15 cellular contexts compared by ENCODE assay signal in the genomic region with DNA sequence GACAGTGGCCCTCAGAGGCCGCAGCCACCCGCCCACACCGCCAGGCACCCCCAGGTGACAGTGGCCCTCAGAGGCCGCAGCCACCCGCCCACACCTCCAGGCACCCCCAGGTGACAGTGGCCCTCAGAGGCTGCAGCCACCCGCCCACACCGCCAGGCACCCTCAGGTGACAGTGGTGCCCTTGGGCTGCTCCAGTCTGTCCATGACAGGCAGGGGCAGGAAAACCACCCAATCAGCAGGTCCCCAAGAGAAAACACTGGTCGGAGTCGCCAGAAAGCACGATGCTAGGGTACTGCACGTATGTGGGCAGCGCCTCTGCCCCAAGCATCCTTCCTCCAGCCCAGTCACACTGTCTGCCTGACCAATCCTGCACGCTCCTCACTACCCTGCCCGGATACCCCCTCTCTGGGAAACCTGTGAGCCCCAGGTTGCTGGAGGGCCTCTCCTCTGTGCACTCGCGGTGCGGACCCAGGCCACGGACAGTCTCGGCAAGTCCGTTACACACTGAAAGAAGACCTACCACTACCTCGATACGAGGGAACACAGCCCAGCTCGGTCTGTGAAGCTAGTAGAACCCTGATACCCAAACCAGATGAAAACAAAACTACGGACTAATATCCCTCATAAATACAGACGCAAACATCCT. TPM values are rescaled to one million over a fixed set of nuclear protein-coding genes. Genes with fewer than 3 reads are reported as not detected.
"Had no signal": no experiment of that assay in that cellular context is flagged by ENCODE, and none has a peak within 500 bp of the region (broad histone marks: within the 10 kb centered on the region; RNA-seq: fewer than 3 reads in every experiment).

No MANE protein-coding gene starts in this region.

- DNase-seq: activated CD4-positive, alpha-beta T cell treated with anti-CD3 and anti-CD28 coated beads for 48 hours; activated naive CD4-positive, alpha-beta T cell treated with anti-CD3 and anti-CD28 coated beads, Interleukin-2, amount 50 U/mL, for 16 hours; activated T-cell treated with anti-CD3 and anti-CD28 coated beads for 4 hours; erythroblast; stimulated activated naive B cell treated with anti-CD40 and anti-IgM and Interleukin-4, amounts not matched to agents 10 μg/mL and 1 μg/mL and 100 μg/mL, for 72 hours; trophoblast cell had no signal

- H3K4me3 Mint-ChIP-seq: dendritic cell treated with granulocyte-macrophage colony-stimulating factor and Interleukin-4, amounts not matched to agents 40 ng/mL and 50 ng/mL, for 4 days; memory B cell; stimulated activated naive B cell treated with anti-CD40 and anti-IgM and Interleukin-4, amounts not matched to agents 10 μg/mL and 1 μg/mL and 100 μg/mL, for 72 hours had no signal

- H3K27me3 Mint-ChIP-seq: stimulated activated naive B cell treated with anti-CD40 and anti-IgM and Interleukin-4, amounts not matched to agents 10 μg/mL and 1 μg/mL and 100 μg/mL, for 72 hours had no signal

- H3K36me3 ChIP-seq: left lung, right atrium auricular region had no signal

- H3K9me3 Mint-ChIP-seq: activated T-helper 2 cell treated with anti-CD3 and anti-CD28 coated beads, Interferon-gamma antibody, Interleukin-2, Interleukin-4, amounts not matched to agents 10 μg/mL and 5 μg/mL and 100 μg/mL, durations not matched to agents 14 hours and 24 hours and 36 hours; dendritic cell treated with granulocyte-macrophage colony-stimulating factor and Interleukin-4, amounts not matched to agents 40 ng/mL and 50 ng/mL, for 4 days; memory B cell; stimulated activated naive B cell treated with anti-CD40 and anti-IgM and Interleukin-4, amounts not matched to agents 10 μg/mL and 1 μg/mL and 100 μg/mL, for 72 hours had no signal

- ATAC-seq: left lung; stimulated activated naive B cell treated with anti-CD40 and anti-IgM and Interleukin-4, amounts not matched to agents 10 μg/mL and 1 μg/mL and 100 μg/mL, for 72 hours had no signal

- H3K27ac Mint-ChIP-seq: activated T-helper 2 cell treated with anti-CD3 and anti-CD28 coated beads, Interferon-gamma antibody, Interleukin-2, Interleukin-4, amounts not matched to agents 10 μg/mL and 5 μg/mL and 100 μg/mL, durations not matched to agents 14 hours and 24 hours and 36 hours; dendritic cell treated with granulocyte-macrophage colony-stimulating factor and Interleukin-4, amounts not matched to agents 40 ng/mL and 50 ng/mL, for 4 days; memory B cell; stimulated activated naive B cell treated with anti-CD40 and anti-IgM and Interleukin-4, amounts not matched to agents 10 μg/mL and 1 μg/mL and 100 μg/mL, for 72 hours had no signal

- H3K4me3 ChIP-seq: left lung, right atrium auricular region, smooth muscle cell had no signal

- FAIRE-seq: islet of Langerhans had no signal

- H3K27me3 ChIP-seq: right atrium auricular region had no signal

- H3K36me3 Mint-ChIP-seq: memory B cell had no signal

RNA-seq across cellular contexts. Expression of gene CYP2W1, which starts 49.7 kb away (rescaled TPM):
- total RNA-seq: activated CD8-positive, alpha-beta memory T cell treated with anti-CD3 and anti-CD28 coated beads for 36 hours; activated T-helper 2 cell treated with anti-CD3 and anti-CD28 coated beads, Interferon-gamma antibody, Interleukin-2, Interleukin-4, amounts not matched to agents 10 μg/mL and 5 μg/mL and 100 μg/mL, durations not matched to agents 14 hours and 24 hours and 36 hours; left lung; right atrium auricular region; SK-MEL-5; smooth muscle cell had no signal

RNA-seq across cellular contexts. Expression of gene GPER1, which starts 55.3 kb away (rescaled TPM):
- total RNA-seq: activated CD8-positive, alpha-beta memory T cell treated with anti-CD3 and anti-CD28 coated beads for 36 hours had no signal
